1 cellular context compared by ENCODE assay signal in the genomic region with DNA sequence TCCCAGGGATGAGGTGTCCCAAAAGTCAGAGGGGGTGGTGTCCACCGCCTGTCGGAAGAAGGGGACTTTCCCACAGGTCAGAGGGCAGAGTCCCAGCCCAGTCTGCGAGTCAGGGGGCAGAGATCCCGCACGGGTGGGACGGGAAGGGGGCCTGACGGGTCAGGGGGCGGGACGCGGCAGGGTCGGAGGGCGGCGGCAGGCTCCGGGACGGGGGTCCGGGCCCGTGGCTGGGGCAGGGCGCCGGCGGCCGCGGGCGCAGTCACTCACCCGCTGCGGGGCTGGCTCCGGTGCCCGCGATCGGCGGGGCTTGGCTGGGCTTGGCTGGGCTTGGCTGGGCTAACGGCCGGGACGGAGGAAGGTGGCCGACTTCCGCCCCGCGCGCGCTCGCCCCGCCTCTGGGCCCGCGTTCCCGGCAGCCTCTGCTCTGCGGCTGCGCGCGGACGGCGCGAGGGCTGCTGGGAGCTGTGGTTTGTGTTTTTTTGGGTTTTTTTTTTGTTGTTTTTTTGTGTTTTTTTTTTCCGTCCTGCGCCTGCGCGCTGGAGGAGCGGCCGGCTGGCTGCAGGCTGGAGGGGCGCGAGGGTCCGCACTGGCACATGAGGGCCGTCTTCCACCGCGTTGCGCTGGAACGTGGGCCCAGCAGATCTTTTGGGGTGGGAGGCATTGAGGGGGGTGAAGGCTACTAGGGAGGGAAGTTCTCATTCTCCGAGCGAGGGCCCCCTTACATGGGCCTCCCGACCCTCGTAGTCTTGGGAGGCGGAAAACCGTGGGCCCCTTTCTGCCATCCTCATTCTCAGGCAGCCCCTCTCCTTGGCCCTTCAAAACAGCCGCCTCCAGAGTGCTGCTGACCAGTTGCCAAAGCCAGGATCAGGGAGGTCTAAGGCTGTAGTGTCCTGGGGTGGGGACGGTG.
A peak's percentile ranks its signal among the peaks of the same experiment; 100 is the strongest.
TF ChIP-seq lines count a peak whose summit lies in the region.

Gene CANT1, minus strand, starts transcription at position 368 of the 907 bp plus-strand sequence. CDS start 12,142 bp downstream, outside the sequence.

TF ChIP-seq in HepG2, 621 proteins besides CTCF, POLR2A, EP300 and RAD21 (continued from another document and continues in another):
- TF ChIP-seq ZHX2 (IDR thresholded peaks at IDR 0.05; ENCODE audit: low read depth): no peak
- TF ChIP-seq ZHX2 (CRISPR knock-in tag; IDR thresholded peaks at IDR 0.05; ENCODE audit: borderline replicate concordance): no peak
- TF ChIP-seq RERE (CRISPR knock-in tag; IDR thresholded peaks at IDR 0.05; ENCODE audit: low read depth): no peak
- no peak for TF ChIP-seq NPAS2 (CRISPR knock-in tag; IDR thresholded peaks at IDR 0.05; ENCODE audit: borderline replicate concordance)
- peak; percentile 46; the same call in 1 of the 2 replicates for TF ChIP-seq CAMTA2 (CRISPR knock-in tag; IDR thresholded peaks at IDR 0.05; ENCODE audit: borderline replicate concordance)
- TF ChIP-seq, protein P1, sequence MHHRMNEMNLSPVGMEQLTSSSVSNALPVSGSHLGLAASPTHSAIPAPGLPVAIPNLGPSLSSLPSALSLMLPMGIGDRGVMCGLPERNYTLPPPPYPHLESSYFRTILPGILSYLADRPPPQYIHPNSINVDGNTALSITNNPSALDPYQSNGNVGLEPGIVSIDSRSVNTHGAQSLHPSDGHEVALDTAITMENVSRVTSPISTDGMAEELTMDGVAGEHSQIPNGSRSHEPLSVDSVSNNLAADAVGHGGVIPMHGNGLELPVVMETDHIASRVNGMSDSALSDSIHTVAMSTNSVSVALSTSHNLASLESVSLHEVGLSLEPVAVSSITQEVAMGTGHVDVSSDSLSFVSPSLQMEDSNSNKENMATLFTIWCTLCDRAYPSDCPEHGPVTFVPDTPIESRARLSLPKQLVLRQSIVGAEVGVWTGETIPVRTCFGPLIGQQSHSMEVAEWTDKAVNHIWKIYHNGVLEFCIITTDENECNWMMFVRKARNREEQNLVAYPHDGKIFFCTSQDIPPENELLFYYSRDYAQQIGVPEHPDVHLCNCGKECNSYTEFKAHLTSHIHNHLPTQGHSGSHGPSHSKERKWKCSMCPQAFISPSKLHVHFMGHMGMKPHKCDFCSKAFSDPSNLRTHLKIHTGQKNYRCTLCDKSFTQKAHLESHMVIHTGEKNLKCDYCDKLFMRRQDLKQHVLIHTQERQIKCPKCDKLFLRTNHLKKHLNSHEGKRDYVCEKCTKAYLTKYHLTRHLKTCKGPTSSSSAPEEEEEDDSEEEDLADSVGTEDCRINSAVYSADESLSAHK (CRISPR knock-in tag; IDR thresholded peaks at IDR 0.05; ENCODE audit: borderline replicate concordance): no peak
- TF ChIP-seq IKZF5 (CRISPR knock-in tag; IDR thresholded peaks at IDR 0.05): peak; percentile 44; the same call in 1 of the 2 replicates
- peak; percentile 92 for TF ChIP-seq ZNF883 (CRISPR knock-in tag; IDR thresholded peaks at IDR 0.05; ENCODE audit: not compliant biosample characterization)
- no peak for TF ChIP-seq ZFP82 (CRISPR knock-in tag; IDR thresholded peaks at IDR 0.05; ENCODE audit: borderline replicate concordance)
- no peak for TF ChIP-seq SALL2 (CRISPR knock-in tag; IDR thresholded peaks at IDR 0.05)
- 0 out of 2 replicates have a peak, but pooled peaks have one; percentile 56 for TF ChIP-seq PHF21A (CRISPR knock-in tag; IDR thresholded peaks at IDR 0.05)
- no peak for TF ChIP-seq TFAP4 (IDR thresholded peaks at IDR 0.05; ENCODE audit: borderline replicate concordance, low read depth)
- TF ChIP-seq PHF20 (CRISPR knock-in tag; IDR thresholded peaks at IDR 0.05): peak; percentile 85
- TF ChIP-seq SIN3A (IDR thresholded peaks at IDR 0.05; ENCODE audit: borderline replicate concordance, low read depth, low read length): peak; percentile 76; the same call in 1 of the 2 replicates
- peak; percentile 51; the same call in 1 of the 2 replicates for TF ChIP-seq FOXA3 (CRISPR knock-in tag; IDR thresholded peaks at IDR 0.05)
- TF ChIP-seq MYNN (CRISPR knock-in tag; IDR thresholded peaks at IDR 0.05; ENCODE audit: low read depth): no peak
- no peak for TF ChIP-seq ZFYVE20 (CRISPR knock-in tag; IDR thresholded peaks at IDR 0.05; ENCODE audit: borderline replicate concordance, low read depth)
- TF ChIP-seq HCFC1 (IDR thresholded peaks at IDR 0.05; ENCODE audit: low read depth, low read length): peak; percentile 79
- no peak for TF ChIP-seq NKX3-1 (CRISPR knock-in tag; IDR thresholded peaks at IDR 0.05)
- TF ChIP-seq NR2F6 (IDR thresholded peaks at IDR 0.05): 0 out of 2 replicates have a peak, but pooled peaks have one; percentile 17
- TF ChIP-seq NR2F6 (CRISPR knock-in tag; IDR thresholded peaks at IDR 0.05): no peak
- no peak for TF ChIP-seq FIP1L1 (IDR thresholded peaks at IDR 0.05; ENCODE audit: borderline replicate concordance, insufficient read depth, low read depth, low read length)
- no peak for TF ChIP-seq PHF5A (CRISPR knock-in tag; IDR thresholded peaks at IDR 0.05; ENCODE audit: low read depth, unreplicated experiment)
- TF ChIP-seq NCOA5 (CRISPR knock-in tag; IDR thresholded peaks at IDR 0.05): no peak
- no peak for TF ChIP-seq ZBTB1 (CRISPR knock-in tag; IDR thresholded peaks at IDR 0.05; ENCODE audit: borderline replicate concordance)
- TF ChIP-seq ZNF646 (CRISPR knock-in tag; IDR thresholded peaks at IDR 0.05): no peak
- TF ChIP-seq FOXO1 (CRISPR knock-in tag; IDR thresholded peaks at IDR 0.05): peak; percentile 50; the same call in 1 of the 2 replicates
